1 cellular context compared by ENCODE assay signal in genomic region chr2:136434251-136434715, GRCh38.
TF ChIP-seq lines count a peak whose summit lies in the region.

No MANE protein-coding gene starts in this region.

TF ChIP-seq in HepG2, 621 proteins besides CTCF, POLR2A, EP300 and RAD21 (continued from another document):
- TF ChIP-seq ARID5B (CRISPR knock-in tag; IDR thresholded peaks at IDR 0.05), result peak; percentile 40; the same call in 1 of the 2 replicates
- peak; percentile 66; the same call in 1 of the 2 replicates for TF ChIP-seq ZNF205 (CRISPR knock-in tag; IDR thresholded peaks at IDR 0.05)
- peak; percentile 9; the same call in 1 of the 2 replicates for TF ChIP-seq SMC3 (IDR thresholded peaks at IDR 0.05; ENCODE audit: low read length)
- peak; percentile 81 for TF ChIP-seq CEBPG (CRISPR knock-in tag; IDR thresholded peaks at IDR 0.05)
- TF ChIP-seq TRIM24 (CRISPR knock-in tag; IDR thresholded peaks at IDR 0.05), result peak; percentile 81; the same call in 1 of the 2 replicates
- TF ChIP-seq HNF4A (CRISPR knock-in tag; IDR thresholded peaks at IDR 0.05), result peak; percentile 95
- TF ChIP-seq GPN1 (CRISPR knock-in tag; IDR thresholded peaks at IDR 0.05; ENCODE audit: borderline replicate concordance), result no peak
- TF ChIP-seq MTA3 (CRISPR knock-in tag; IDR thresholded peaks at IDR 0.05), result no peak
- no peak for TF ChIP-seq ZFP36L2 (CRISPR knock-in tag; IDR thresholded peaks at IDR 0.05)
- TF ChIP-seq MLXIP (CRISPR knock-in tag; IDR thresholded peaks at IDR 0.05; ENCODE audit: borderline replicate concordance), result no peak
- peak; percentile 91 for TF ChIP-seq ZNF12 (CRISPR knock-in tag; IDR thresholded peaks at IDR 0.05)
- TF ChIP-seq PBX2 (CRISPR knock-in tag; IDR thresholded peaks at IDR 0.05), result peak; percentile 66
- peak; percentile 46; the same call in 1 of the 2 replicates for TF ChIP-seq ZNF644 (CRISPR knock-in tag; IDR thresholded peaks at IDR 0.05; ENCODE audit: low read depth)
- no peak for TF ChIP-seq CBX2 (IDR thresholded peaks at IDR 0.05; ENCODE audit: low read depth, low read length)
- no peak for TF ChIP-seq CBX2 (CRISPR knock-in tag; IDR thresholded peaks at IDR 0.05; ENCODE audit: low read depth)
- TF ChIP-seq AFF4 (CRISPR knock-in tag; IDR thresholded peaks at IDR 0.05), result no peak
- 0 out of 2 replicates have a peak, but pooled peaks have one; percentile 17 for TF ChIP-seq THAP11 (CRISPR knock-in tag; IDR thresholded peaks at IDR 0.05)
- TF ChIP-seq NCOR1 (IDR thresholded peaks at IDR 0.05; ENCODE audit: borderline replicate concordance, low read length), result peak; percentile 44; the same call in 1 of the 2 replicates
- no peak for TF ChIP-seq ZUFSP (CRISPR knock-in tag; IDR thresholded peaks at IDR 0.05; ENCODE audit: borderline replicate concordance)
- TF ChIP-seq RBFOX2 (IDR thresholded peaks at IDR 0.05; ENCODE audit: low read depth, low read length), result no peak
- TF ChIP-seq RERE (CRISPR knock-in tag; IDR thresholded peaks at IDR 0.05; ENCODE audit: low read depth), result no peak
- TF ChIP-seq NR2F2 (IDR thresholded peaks at IDR 0.05; ENCODE audit: borderline replicate concordance, low read depth), result no peak
